Comparison of ENCODE assay signal across 23 cellular contexts in the genomic region with DNA sequence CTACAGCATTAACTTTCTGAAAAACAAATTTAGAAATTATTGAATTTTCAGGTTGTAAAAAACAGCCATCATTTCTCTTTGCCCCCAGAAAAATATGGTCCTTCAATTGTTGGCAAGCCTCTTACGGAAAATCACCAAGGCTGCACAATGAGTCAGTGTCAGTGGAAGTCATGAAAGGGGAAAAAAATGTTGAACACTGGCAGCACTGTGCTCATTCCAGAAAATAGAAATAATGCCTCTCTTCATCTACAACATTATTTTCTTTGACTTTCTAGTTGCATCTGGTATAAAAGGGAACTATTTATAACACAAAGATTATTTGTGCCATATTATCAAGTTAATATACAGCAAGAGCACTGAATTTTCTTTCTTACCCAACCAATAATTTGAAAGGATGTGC. TPM values are rescaled to one million over a fixed set of nuclear protein-coding genes. Genes with fewer than 3 reads are reported as not detected.
DNase-seq lines count a peak whose midpoint lies in the region; TF ChIP-seq lines count a peak whose summit lies in the region.
"Had no signal": no experiment of that assay in that cellular context is flagged by ENCODE, and none has a peak within 500 bp of the region (broad histone marks: within the 10 kb centered on the region; RNA-seq: fewer than 3 reads in every experiment).

No MANE protein-coding gene starts in this region.

- TF ChIP-seq CTCF in RWPE1 (conservative IDR thresholded peaks at IDR 0.05; ENCODE audit: low read depth), result no peak
- TF ChIP-seq CTCF in GM10248 (IDR thresholded peaks at IDR 0.05; ENCODE audit: control extremely low read depth, extremely low read depth, low read depth, missing control alignments), result no peak
- TF ChIP-seq CTCF in suprapubic skin (IDR thresholded peaks at IDR 0.05), result no peak

- POLR2A ChIA-PET in RWPE1 (lab: Yijun Ruan, JAX; ENCODE audit: low non-redundant PET), result no interaction called here
- POLR2A ChIA-PET in GM10248 (lab: Yijun Ruan, JAX), result no interaction called here

- no peaks in the 10 kb centered on the region for H3K36me3 ChIP-seq in suprapubic skin
- H3K36me3 ChIP-seq: upper lobe of right lung had no signal

- no peaks in the 10 kb centered on the region for H3K9me3 ChIP-seq in suprapubic skin
- H3K9me3 ChIP-seq: upper lobe of right lung had no signal

- no peak for TF ChIP-seq EP300 in suprapubic skin (IDR thresholded peaks at IDR 0.05)

- H3K4me1 ChIP-seq in suprapubic skin, result no peaks in the 10 kb centered on the region
- H3K4me1 ChIP-seq: upper lobe of right lung had no signal

- H3K4me3 ChIP-seq in suprapubic skin, result no peak overlapping the region
- H3K4me3 ChIP-seq: upper lobe of right lung had no signal

- 45% methylated on average over 1 of the region's 1 CpG for WGBS in suprapubic skin

- CTCF ChIA-PET in RWPE1 (lab: Yijun Ruan, JAX), result no interaction called here
- CTCF ChIA-PET in GM10248 (lab: Yijun Ruan, JAX), result no interaction called here

- H3K27me3 ChIP-seq in suprapubic skin, result no peaks in the 10 kb centered on the region
- H3K27me3 ChIP-seq: upper lobe of right lung had no signal

- intact Hi-C loops in head of caudate nucleus (cut with DNase I), result no loop called here

- no peak for TF ChIP-seq POLR2A in suprapubic skin (IDR thresholded peaks at IDR 0.05)

- H3K27ac ChIP-seq in RWPE1 (no peak overlapping the region), suprapubic skin (no peak overlapping the region)
- H3K27ac ChIP-seq: upper lobe of right lung had no signal

- DNase-seq in M059J (ENCODE audit: low read depth) (peak; percentile 19), astrocyte of the hippocampus (ENCODE audit: low read depth, low spot score) (peak; percentile 69), head of caudate nucleus (peak in 34 of 42 donors; percentile 24 to 90 (median 66)), stromal cell of bone marrow (ENCODE audit: low read depth) (peak; percentile 27), RWPE1 (ENCODE audit: low spot score) (no peak), GM10248 (ENCODE audit: extremely low spot score) (no peak), suprapubic skin (ENCODE audit: low spot score in 2 of 2) (no peak)
- DNase-seq: activated CD8-positive, alpha-beta memory T cell treated with anti-CD3 and anti-CD28 coated beads, Interleukin-2, amount 10 ng/mL, durations not matched to agents 7 days and 5 days; cerebellar nuclear complex; COR-L47; EL; endodermal cell; HCEC 1CT; KG1; NCI-H1930; NCI-H510A treated with DMSO at 0.1 percent for 48 hours; right cardiac atrium; SHP77 treated with DMSO at 0.1 percent for 48 hours; stimulated activated naive CD4-positive, alpha-beta T cell treated with Interleukin-2 at 50 U/mL for 16 hours; upper lobe of right lung had no signal

RNA-seq across cellular contexts. Expression of a gene that starts 26.7 kb away (rescaled TPM):
- total RNA-seq in M059J (2014; rRNA removed; shearing (Covaris generic)), result 0.07 and 0.22 TPM in 2 replicates
- 10 to 100 TPM in 1 of 4 donors, 1 to 10 TPM in 3; 5.1 to 27.4 (median 7.0) TPM for total RNA-seq in suprapubic skin
- total RNA-seq: activated CD8-positive, alpha-beta memory T cell treated with anti-CD3 and anti-CD28 coated beads, Interleukin-2, amount 10 ng/mL, durations not matched to agents 7 days and 5 days; activated T-helper 17 cell treated with anti-CD3 and anti-CD28 coated beads, Interleukin-2, amount 50 U/mL, for 72 hours; mononuclear cell; T-helper 2 cell treated with Interferon-gamma antibody and Interleukin-4, amounts not matched to agents 100 ng/mL and 5 ng/mL, for 36 hours had no signal

Comparison
In these comparisons a context has a peak if more than half of its experiments do, and no peak if none do; other contexts are left out.
1. DNase-seq: peak in M059J (single experiment), astrocyte of the hippocampus (single experiment), head of caudate nucleus (34 of 42) and stromal cell of bone marrow (single experiment); none in RWPE1 (single experiment), GM10248 (single experiment) and suprapubic skin (0 of 2).